29 cellular contexts compared by ENCODE assay signal in the genomic region with DNA sequence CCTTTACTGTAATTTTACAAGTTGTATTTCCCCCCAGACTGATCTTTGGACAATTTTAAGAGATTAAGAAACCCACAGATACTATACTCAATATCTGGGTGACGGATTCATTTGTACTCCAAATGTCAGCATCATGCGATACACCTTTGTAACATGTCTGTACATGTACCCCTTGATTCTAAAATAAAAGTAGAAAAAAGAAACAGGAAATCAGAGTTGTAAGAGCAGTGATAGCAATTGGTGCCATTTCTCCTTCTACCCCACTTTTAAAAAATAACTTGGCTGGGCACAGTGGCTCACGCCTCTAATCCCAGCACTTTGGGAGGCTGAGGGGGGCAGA.
DNase-seq lines count a peak whose midpoint lies in the region; ATAC-seq and TF ChIP-seq lines count a peak whose summit lies in the region.
"Had no signal": no experiment of that assay in that cellular context is flagged by ENCODE, and none has a peak within 500 bp of the region (broad histone marks: within the 10 kb centered on the region; RNA-seq: fewer than 3 reads in every experiment).

No MANE protein-coding gene starts in this region.

- H3K4me3 Mint-ChIP-seq in activated naive CD4-positive, alpha-beta T cell treated with anti-CD3 and anti-CD28 coated beads, Interleukin-2, amount 50 U/mL, for 24 hours = no peak overlapping the region
- no peak overlapping the region for H3K4me3 Mint-ChIP-seq in activated naive CD4-positive, alpha-beta T cell treated with anti-CD3 and anti-CD28 coated beads for 36 hours
- H3K4me3 Mint-ChIP-seq: activated CD4-positive, alpha-beta memory T cell treated with anti-CD3 and anti-CD28 coated beads, Interleukin-2, amount 10 ng/mL, durations not matched to agents 7 days and 5 days; memory B cell; neural crest cell had no signal

- no peaks in the 10 kb centered on the region for H3K36me3 Mint-ChIP-seq in activated naive CD4-positive, alpha-beta T cell treated with anti-CD3 and anti-CD28 coated beads, Interleukin-2, amount 50 U/mL, for 24 hours
- H3K36me3 Mint-ChIP-seq in activated naive CD4-positive, alpha-beta T cell treated with anti-CD3 and anti-CD28 coated beads for 36 hours (ENCODE audit: low read depth) = no peaks in the 10 kb centered on the region
- H3K36me3 Mint-ChIP-seq: memory B cell had no signal

- H3K9me3 Mint-ChIP-seq in activated naive CD4-positive, alpha-beta T cell treated with anti-CD3 and anti-CD28 coated beads, Interleukin-2, amount 50 U/mL, for 24 hours = no peaks in the 10 kb centered on the region
- H3K9me3 Mint-ChIP-seq in activated naive CD4-positive, alpha-beta T cell treated with anti-CD3 and anti-CD28 coated beads for 36 hours = no peaks in the 10 kb centered on the region
- H3K9me3 Mint-ChIP-seq: activated CD4-positive, alpha-beta memory T cell treated with anti-CD3 and anti-CD28 coated beads, Interleukin-2, amount 10 ng/mL, durations not matched to agents 7 days and 5 days; memory B cell; neural crest cell had no signal

- intact Hi-C loops in activated naive CD4-positive, alpha-beta T cell treated with anti-CD3 and anti-CD28 coated beads for 36 hours (cut with micrococcal nuclease) = no loop called here
- intact Hi-C loops in tibial artery (cut with DNase I; ENCODE audit: low total_unique reads) = no loop called here

- H3K27me3 Mint-ChIP-seq in activated naive CD4-positive, alpha-beta T cell treated with anti-CD3 and anti-CD28 coated beads, Interleukin-2, amount 50 U/mL, for 24 hours = no peaks in the 10 kb centered on the region
- no peaks in the 10 kb centered on the region for H3K27me3 Mint-ChIP-seq in activated naive CD4-positive, alpha-beta T cell treated with anti-CD3 and anti-CD28 coated beads for 36 hours (ENCODE audit: low read depth)
- H3K27me3 Mint-ChIP-seq: activated CD4-positive, alpha-beta memory T cell treated with anti-CD3 and anti-CD28 coated beads, Interleukin-2, amount 10 ng/mL, durations not matched to agents 7 days and 5 days had no signal

- ATAC-seq in GM21515 (IDR thresholded peaks at IDR 0.05; ENCODE audit: unreplicated experiment) = no peak

- TF ChIP-seq CTCF in coronary artery (IDR thresholded peaks at IDR 0.05) (no peak), tibial artery (IDR thresholded peaks at IDR 0.05) (no peak)

- no peak overlapping the region for H3K4me3 ChIP-seq in coronary artery
- no peak overlapping the region for H3K4me3 ChIP-seq in muscle layer of duodenum (ENCODE audit: low read depth in 1 of 2, low read length in 2 of 2)
- H3K4me3 ChIP-seq in tibial artery = no peak overlapping the region
- H3K4me3 ChIP-seq: dorsolateral prefrontal cortex, thyroid gland had no signal

- H3K36me3 ChIP-seq in muscle layer of duodenum (ENCODE audit: control insufficient read depth in 1 of 2, insufficient read depth in 2 of 2, low read length in 2 of 2) (no peaks in the 10 kb centered on the region), tibial artery (no peaks in the 10 kb centered on the region)
- H3K36me3 ChIP-seq: BE2C, thyroid gland had no signal

- H3K9me3 ChIP-seq in muscle layer of duodenum (ENCODE audit: control insufficient read depth in 1 of 2, low read length in 2 of 2) (no peaks in the 10 kb centered on the region), tibial artery (no peaks in the 10 kb centered on the region)
- H3K9me3 ChIP-seq: BE2C, thyroid gland had no signal

- H3K27ac ChIP-seq in coronary artery (peak overlapping the region; percentile 89 to 90), muscle layer of duodenum (ENCODE audit: low read length) (peak overlapping the region; percentile 56), tibial artery (peak overlapping the region; percentile 80 to 90)

- H3K4me1 ChIP-seq in muscle layer of duodenum (ENCODE audit: control insufficient read depth in 1 of 2, insufficient read depth in 2 of 2, low read length in 2 of 2) (peaks cover 0 to 9% of the 10 kb centered on the region in 2 donors), tibial artery (peaks cover 0 to 21% (median 18%) of the 10 kb centered on the region in 4 donors)
- H3K4me1 ChIP-seq: BE2C, thyroid gland had no signal

- no peaks in the 10 kb centered on the region for H3K4me1 Mint-ChIP-seq in activated naive CD4-positive, alpha-beta T cell treated with anti-CD3 and anti-CD28 coated beads, Interleukin-2, amount 50 U/mL, for 24 hours
- H3K4me1 Mint-ChIP-seq in activated naive CD4-positive, alpha-beta T cell treated with anti-CD3 and anti-CD28 coated beads for 36 hours (ENCODE audit: low read depth) = peaks cover 2% of the 10 kb centered on the region
- H3K4me1 Mint-ChIP-seq: memory B cell had no signal

- H3K27me3 ChIP-seq in muscle layer of duodenum (ENCODE audit: low read depth, low read length) (no peaks in the 10 kb centered on the region), tibial artery (no peaks in the 10 kb centered on the region)
- H3K27me3 ChIP-seq: BE2C, dorsolateral prefrontal cortex, thyroid gland had no signal

- CTCF ChIA-PET in activated naive CD4-positive, alpha-beta T cell treated with anti-CD3 and anti-CD28 coated beads for 36 hours (lab: Charles Lee) = no interaction called here

- H3K27ac Mint-ChIP-seq in activated naive CD4-positive, alpha-beta T cell treated with anti-CD3 and anti-CD28 coated beads, Interleukin-2, amount 50 U/mL, for 24 hours = peak overlapping the region; percentile 51
- no peak overlapping the region for H3K27ac Mint-ChIP-seq in activated naive CD4-positive, alpha-beta T cell treated with anti-CD3 and anti-CD28 coated beads for 36 hours
- H3K27ac Mint-ChIP-seq: activated CD4-positive, alpha-beta memory T cell treated with anti-CD3 and anti-CD28 coated beads, Interleukin-2, amount 10 ng/mL, durations not matched to agents 7 days and 5 days; memory B cell; progenitor cell of endocrine pancreas had no signal

- DNase-seq in activated naive CD4-positive, alpha-beta T cell treated with anti-CD3 and anti-CD28 coated beads for 36 hours = no peak
- DNase-seq in coronary artery (ENCODE audit: low spot score) = no peak
- no peak for DNase-seq in tibial artery
- no peak for DNase-seq in HuH-7 (ENCODE audit: low spot score)
- DNase-seq in AG08395 (ENCODE audit: low spot score) = no peak
- DNase-seq: 8988T; activated CD4-positive, alpha-beta memory T cell treated with anti-CD3 and anti-CD28 coated beads, Interleukin-2, amount 10 ng/mL, durations not matched to agents 7 days and 5 days; activated gamma-delta T cell; activated T-cell treated with anti-CD3 and anti-CD28 coated beads for 4 hours; BE2C; central memory CD4-positive, alpha-beta T cell; DND-41; dorsolateral prefrontal cortex; foreskin melanocyte; Kasumi-1; NCI-H1048; NCI-H2029 treated with DMSO at 0.1 percent for 48 hours; NCI-H345; NCI-H82; small intestine; stimulated activated CD4-positive, alpha-beta T cell treated with anti-CD3 and anti-CD28 coated beads, Interleukin-4, amount 100 ng/mL, for 1 hour; stimulated activated naive CD4-positive, alpha-beta T cell treated with Interleukin-2 at 50 U/mL for 16 hours; thyroid gland had no signal
